ENCODE assay signal across 12 cellular contexts in the genomic region with DNA sequence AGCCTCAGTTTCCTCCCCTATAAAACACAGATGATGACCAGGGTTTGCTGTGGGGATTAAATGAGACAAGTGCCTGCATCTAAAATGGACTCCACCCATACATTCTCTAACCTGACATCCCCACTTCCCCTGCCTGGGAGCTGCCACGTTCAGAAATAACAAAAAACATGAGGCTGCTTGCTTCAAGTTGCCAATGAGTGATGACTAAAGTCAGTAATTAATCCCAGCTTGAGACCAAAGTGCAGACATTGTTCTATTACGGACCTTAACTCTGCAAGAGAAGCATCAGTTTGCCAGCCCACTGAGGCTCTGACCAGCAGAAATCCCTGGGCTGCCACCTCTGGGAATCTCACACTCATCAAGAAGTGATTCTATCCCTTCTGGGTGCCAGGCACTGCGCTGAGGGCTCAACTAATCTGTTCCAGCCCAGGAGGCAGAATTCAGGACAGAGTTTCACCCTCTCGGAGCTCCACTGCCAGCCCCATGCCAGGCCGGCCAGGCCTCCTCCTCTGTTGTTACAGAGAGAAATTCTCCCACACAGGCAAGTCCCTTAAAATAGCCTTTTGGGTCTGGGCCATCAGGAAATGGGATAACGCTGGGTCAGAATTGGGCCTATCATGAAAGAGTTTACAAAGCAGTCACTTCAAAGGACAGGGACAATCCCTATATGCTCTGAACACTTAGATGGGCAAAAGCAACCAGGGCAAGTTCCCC. TPM values are rescaled to one million over a fixed set of nuclear protein-coding genes. Genes with fewer than 3 reads are reported as not detected.
A peak's percentile ranks its signal among the peaks of the same experiment; 100 is the strongest.
DNase-seq lines count a peak whose midpoint lies in the region; ATAC-seq and TF ChIP-seq lines count a peak whose summit lies in the region.
"Had no signal": no experiment of that assay in that cellular context is flagged by ENCODE, and none has a peak within 500 bp of the region (broad histone marks: within the 10 kb centered on the region; RNA-seq: fewer than 3 reads in every experiment).

No MANE protein-coding gene starts in this region.

- peak overlapping the region; percentile 65 for H3K27ac Mint-ChIP-seq in chondrocyte (ENCODE audit: unreplicated experiment)

- intact Hi-C loops in left ventricle myocardium inferior (cut with micrococcal nuclease) (no loop called here), sciatic nerve (cut with DNase I) (no loop called here)

- POLR2A ChIA-PET in BJ (lab: Charles Lee), result no interaction called here

- H3K9me3 Mint-ChIP-seq in chondrocyte (ENCODE audit: low read depth), result no peaks in the 10 kb centered on the region

- H3K4me1 Mint-ChIP-seq in chondrocyte (ENCODE audit: low read depth), result peaks cover 8% of the 10 kb centered on the region

- peak; percentile 66 for DNase-seq in BJ (ENCODE audit: low read depth)
- no peak for DNase-seq in chondrocyte (ENCODE audit: low spot score)
- no peak for DNase-seq in left ventricle myocardium inferior
- no peak for DNase-seq in sciatic nerve (ENCODE audit: low spot score)
- DNase-seq in activated CD4-positive, alpha-beta T cell treated with anti-CD3 and anti-CD28 coated beads for 4 hours, result no peak
- DNase-seq in HT-29 (ENCODE audit: low spot score), result no peak
- DNase-seq in GM20000 (ENCODE audit: low spot score), result no peak
- DNase-seq in activated T-cell treated with anti-CD3 and anti-CD28 coated beads, Interleukin-2, amount 50 U/mL, for 1 hour, result no peak
- DNase-seq: MM.1S, NCI-H345, posterior cingulate gyrus, RPMI8226 had no signal

- no peaks in the 10 kb centered on the region for H3K9me3 ChIP-seq in left ventricle myocardium inferior (replicated peaks)

- H3K4me3 Mint-ChIP-seq in chondrocyte (ENCODE audit: unreplicated experiment), result no peak overlapping the region

- H3K4me1 ChIP-seq in left ventricle myocardium inferior, result peaks cover 83% of the 10 kb centered on the region

- peaks cover 6% of the 10 kb centered on the region for H3K27me3 Mint-ChIP-seq in chondrocyte (ENCODE audit: low read depth)

- H3K27ac ChIP-seq in left ventricle myocardium inferior (replicated peaks), result peak overlapping the region; percentile 82

- ATAC-seq in sciatic nerve, result peak; percentile 31

- H3K36me3 ChIP-seq in BJ (ENCODE audit: control insufficient read depth, insufficient read depth, low read length), result no peaks in the 10 kb centered on the region
- no peaks in the 10 kb centered on the region for H3K36me3 ChIP-seq in left ventricle myocardium inferior

- H3K27me3 ChIP-seq in BJ (ENCODE audit: control insufficient read depth, insufficient read depth, low read length) (no peaks in the 10 kb centered on the region), left ventricle myocardium inferior (ENCODE audit: low read depth) (no peaks in the 10 kb centered on the region)

- H3K36me3 Mint-ChIP-seq in chondrocyte (ENCODE audit: low read depth), result no peaks in the 10 kb centered on the region

- no peak for TF ChIP-seq CTCF in BJ (IDR thresholded peaks at IDR 0.05; ENCODE audit: insufficient read depth, low read depth, low read length)
- TF ChIP-seq CTCF in chondrocyte (IDR thresholded peaks at IDR 0.05), result no peak
- TF ChIP-seq CTCF in left ventricle myocardium inferior (IDR thresholded peaks at IDR 0.05; ENCODE audit: borderline replicate concordance), result no peak
- TF ChIP-seq CTCF in GM20000 (IDR thresholded peaks at IDR 0.05; ENCODE audit: extremely low read depth, missing control alignments), result no peak

- H3K4me3 ChIP-seq in BJ (ENCODE audit: low read depth, low read length) (no peak overlapping the region), left ventricle myocardium inferior (no peak overlapping the region)

- CTCF ChIA-PET in BJ (lab: Yijun Ruan, JAX), result interaction anchor here (0.9 to 1.6 kb wide), 4 partner anchors 8 to 129 kb away, joined by 3 to 5 read pairs (median 3); no protein-coding TSS in a partner anchor

RNA-seq across cellular contexts. Expression of gene SH3PXD2A, which starts 11.4 kb away (rescaled TPM):
- 43.9 and 50.2 TPM in 2 replicates for polyA plus RNA-seq in BJ (2011; rRNA removed)
- 48.0 and 49.7 TPM in 2 replicates for polyA minus RNA-seq in BJ (2011; rRNA and poly(A)+ RNA removed)
- 40.2 to 46.0 TPM (median 45.7 TPM) in 3 replicates for total RNA-seq in chondrocyte
- 34.4 TPM for total RNA-seq in left ventricle myocardium inferior
- 166 TPM for total RNA-seq in sciatic nerve
- total RNA-seq in HT-29 (2014; rRNA removed; shearing (Covaris generic)), result 2.7 and 3.0 TPM in 2 replicates
